In genomic region chr5:142038735-142039134, GRCh38 we compare ENCODE assay signal across 36 cellular contexts.
"Had no signal": no experiment of that assay in that cellular context is flagged by ENCODE, and none has a peak within 500 bp of the region (broad histone marks: within the 10 kb centered on the region; RNA-seq: fewer than 3 reads in every experiment).

No MANE protein-coding gene starts in this region.

- H3K36me3 Mint-ChIP-seq: activated CD8-positive, alpha-beta memory T cell treated with anti-CD3 and anti-CD28 coated beads, Interleukin-2, amount 10 ng/mL, durations not matched to agents 7 days and 5 days; activated naive CD4-positive, alpha-beta T cell treated with anti-CD3 and anti-CD28 coated beads, Interleukin-2, amount 50 U/mL, for 24 hours; brain had no signal

- H3K4me3 Mint-ChIP-seq: activated CD4-positive, alpha-beta memory T cell treated with anti-CD3 and anti-CD28 coated beads, Interleukin-2, amount 10 ng/mL, durations not matched to agents 7 days and 5 days; activated CD4-positive, alpha-beta T cell treated with anti-CD3 and anti-CD28 coated beads for 36 hours; activated CD4-positive, alpha-beta T cell treated with anti-CD3 and anti-CD28 coated beads, Interleukin-2, amount 10 ng/mL, durations not matched to agents 7 days and 5 days; activated CD8-positive, alpha-beta memory T cell treated with anti-CD3 and anti-CD28 coated beads, Interleukin-2, amount 10 ng/mL, durations not matched to agents 7 days and 5 days; activated naive CD4-positive, alpha-beta T cell treated with anti-CD3 and anti-CD28 coated beads, Interleukin-2, amount 10 ng/mL, durations not matched to agents 7 days and 5 days; activated naive CD4-positive, alpha-beta T cell treated with anti-CD3 and anti-CD28 coated beads, Interleukin-2, amount 50 U/mL, for 24 hours; activated naive CD8-positive, alpha-beta T cell; activated naive CD8-positive, alpha-beta T cell treated with anti-CD3 and anti-CD28 coated beads, Interleukin-2, amount 10 ng/mL, durations not matched to agents 7 days and 5 days; activated naive CD8-positive, alpha-beta T cell treated with anti-CD3 and anti-CD28 coated beads, Interleukin-2, amount 50 U/mL, for 24 hours; activated T-cell treated with anti-CD3 and anti-CD28 coated beads, Interleukin-2, amount 50 U/mL, for 24 hours; brain; T-helper 1 cell treated with Interleukin-12 subunit alpha and Interleukin-12 subunit beta and Interleukin-4 antibody, amounts not matched to agents 30 μg/mL and 1 μg/mL, for 36 hours; T-helper 2 cell treated with Interferon-gamma antibody and Interleukin-4, amounts not matched to agents 5 μg/mL and 100 μg/mL, for 36 hours had no signal

- DNase-seq: activated CD4-positive, alpha-beta memory T cell treated with anti-CD3 and anti-CD28 coated beads, Interleukin-2, amount 10 ng/mL, durations not matched to agents 7 days and 5 days; activated CD4-positive, alpha-beta T cell treated with anti-CD3 and anti-CD28 coated beads for 1 hour; activated CD4-positive, alpha-beta T cell treated with anti-CD3 and anti-CD28 coated beads for 36 hours; activated CD4-positive, alpha-beta T cell treated with anti-CD3 and anti-CD28 coated beads for 48 hours; activated CD4-positive, alpha-beta T cell treated with anti-CD3 and anti-CD28 coated beads, Interleukin-2, amount 10 ng/mL, durations not matched to agents 7 days and 5 days; activated CD4-positive, alpha-beta T cell treated with anti-CD3 and anti-CD28 coated beads, Interleukin-2, amount 50 U/mL, for 48 hours; activated CD4-positive, CD25-positive, alpha-beta regulatory T cell; activated CD8-positive, alpha-beta memory T cell treated with anti-CD3 and anti-CD28 coated beads for 24 hours; activated CD8-positive, alpha-beta memory T cell treated with anti-CD3 and anti-CD28 coated beads, Interleukin-2, amount 10 ng/mL, durations not matched to agents 7 days and 5 days; activated effector memory CD4-positive, alpha-beta T cell treated with Interleukin-2 at 50 U/mL for 16 hours; activated gamma-delta T cell; activated naive CD4-positive, alpha-beta T cell treated with anti-CD3 and anti-CD28 coated beads, Interleukin-2, amount 10 ng/mL, durations not matched to agents 7 days and 5 days; activated naive CD4-positive, alpha-beta T cell treated with Interleukin-2 at 50 U/mL for 16 hours; activated naive CD8-positive, alpha-beta T cell treated with anti-CD3 and anti-CD28 coated beads, Interleukin-2, amount 10 ng/mL, durations not matched to agents 7 days and 5 days; activated naive CD8-positive, alpha-beta T cell treated with anti-CD3 and anti-CD28 coated beads, Interleukin-2, amount 50 U/mL, for 24 hours; activated T-cell treated with anti-CD3 and anti-CD28 coated beads, Interleukin-2, amount 50 U/mL, for 24 hours; activated T-cell treated with anti-CD3 and anti-CD28 coated beads, Interleukin-2, amount 50 U/mL, for 48 hours; amygdala; anterior cingulate cortex; caudate nucleus; SW 1271; T-helper 1 cell; T-helper 2 cell; T-helper 9 cell had no signal

- H3K4me1 ChIP-seq: ascending aorta had no signal

- H3K27me3 ChIP-seq: ascending aorta, cardiac muscle cell had no signal

- ATAC-seq: activated CD4-positive, alpha-beta T cell treated with anti-CD3 and anti-CD28 coated beads for 36 hours; activated CD4-positive, CD25-positive, alpha-beta regulatory T cell treated with anti-CD3 and anti-CD28 coated beads, Interleukin-2, amount 50 U/mL, for 24 hours; activated CD8-positive, alpha-beta memory T cell treated with anti-CD3 and anti-CD28 coated beads, Interleukin-2, amount 10 ng/mL, durations not matched to agents 7 days and 5 days; activated naive CD8-positive, alpha-beta T cell treated with anti-CD3 and anti-CD28 coated beads, Interleukin-2, amount 50 U/mL, for 24 hours had no signal

- H3K27ac ChIP-seq: ascending aorta, cardiac muscle cell, VCaP had no signal

- FAIRE-seq: bronchial epithelial cell, TTC549 had no signal

- H3K27me3 Mint-ChIP-seq: activated CD4-positive, alpha-beta T cell treated with anti-CD3 and anti-CD28 coated beads for 36 hours; activated CD8-positive, alpha-beta memory T cell treated with anti-CD3 and anti-CD28 coated beads, Interleukin-2, amount 10 ng/mL, durations not matched to agents 7 days and 5 days; activated naive CD4-positive, alpha-beta T cell treated with anti-CD3 and anti-CD28 coated beads, Interleukin-2, amount 10 ng/mL, durations not matched to agents 7 days and 5 days; activated naive CD4-positive, alpha-beta T cell treated with anti-CD3 and anti-CD28 coated beads, Interleukin-2, amount 50 U/mL, for 24 hours; activated naive CD8-positive, alpha-beta T cell; activated naive CD8-positive, alpha-beta T cell treated with anti-CD3 and anti-CD28 coated beads, Interleukin-2, amount 10 ng/mL, durations not matched to agents 7 days and 5 days; activated naive CD8-positive, alpha-beta T cell treated with anti-CD3 and anti-CD28 coated beads, Interleukin-2, amount 50 U/mL, for 24 hours; activated T-cell treated with anti-CD3 and anti-CD28 coated beads, Interleukin-2, amount 50 U/mL, for 24 hours had no signal

- H3K9me3 Mint-ChIP-seq: activated CD4-positive, alpha-beta memory T cell treated with anti-CD3 and anti-CD28 coated beads, Interleukin-2, amount 10 ng/mL, durations not matched to agents 7 days and 5 days; activated naive CD4-positive, alpha-beta T cell treated with anti-CD3 and anti-CD28 coated beads, Interleukin-2, amount 10 ng/mL, durations not matched to agents 7 days and 5 days; activated naive CD4-positive, alpha-beta T cell treated with anti-CD3 and anti-CD28 coated beads, Interleukin-2, amount 50 U/mL, for 24 hours; activated naive CD8-positive, alpha-beta T cell treated with anti-CD3 and anti-CD28 coated beads, Interleukin-2, amount 10 ng/mL, durations not matched to agents 7 days and 5 days; activated naive CD8-positive, alpha-beta T cell treated with anti-CD3 and anti-CD28 coated beads, Interleukin-2, amount 50 U/mL, for 24 hours; activated T-cell treated with anti-CD3 and anti-CD28 coated beads, Interleukin-2, amount 50 U/mL, for 24 hours; activated T-helper 2 cell treated with anti-CD3 and anti-CD28 coated beads, Interferon-gamma antibody, Interleukin-2, Interleukin-4, amounts not matched to agents 10 μg/mL and 5 μg/mL and 100 μg/mL, durations not matched to agents 14 hours and 24 hours and 36 hours; brain; T-helper 1 cell treated with Interleukin-12 subunit alpha and Interleukin-12 subunit beta and Interleukin-4 antibody, amounts not matched to agents 30 μg/mL and 1 μg/mL, for 36 hours; T-helper 2 cell treated with Interferon-gamma antibody and Interleukin-4, amounts not matched to agents 5 μg/mL and 100 μg/mL, for 36 hours had no signal

- H3K9me3 ChIP-seq: ascending aorta had no signal

- H3K4me1 Mint-ChIP-seq: brain had no signal

- H3K4me3 ChIP-seq: ascending aorta, cardiac muscle cell had no signal

- H3K36me3 ChIP-seq: ascending aorta, cardiac muscle cell had no signal

- H3K27ac Mint-ChIP-seq: activated CD4-positive, alpha-beta memory T cell treated with anti-CD3 and anti-CD28 coated beads, Interleukin-2, amount 10 ng/mL, durations not matched to agents 7 days and 5 days; activated CD4-positive, alpha-beta T cell treated with anti-CD3 and anti-CD28 coated beads for 36 hours; activated CD4-positive, alpha-beta T cell treated with anti-CD3 and anti-CD28 coated beads, Interleukin-2, amount 10 ng/mL, durations not matched to agents 7 days and 5 days; activated CD8-positive, alpha-beta memory T cell treated with anti-CD3 and anti-CD28 coated beads, Interleukin-2, amount 10 ng/mL, durations not matched to agents 7 days and 5 days; activated naive CD4-positive, alpha-beta T cell treated with anti-CD3 and anti-CD28 coated beads, Interleukin-2, amount 10 ng/mL, durations not matched to agents 7 days and 5 days; activated naive CD4-positive, alpha-beta T cell treated with anti-CD3 and anti-CD28 coated beads, Interleukin-2, amount 50 U/mL, for 24 hours; activated naive CD8-positive, alpha-beta T cell treated with anti-CD3 and anti-CD28 coated beads, Interleukin-2, amount 10 ng/mL, durations not matched to agents 7 days and 5 days; activated naive CD8-positive, alpha-beta T cell treated with anti-CD3 and anti-CD28 coated beads, Interleukin-2, amount 50 U/mL, for 24 hours; activated T-cell treated with anti-CD3 and anti-CD28 coated beads, Interleukin-2, amount 50 U/mL, for 24 hours; activated T-helper 2 cell treated with anti-CD3 and anti-CD28 coated beads, Interferon-gamma antibody, Interleukin-2, Interleukin-4, amounts not matched to agents 10 μg/mL and 5 μg/mL and 100 μg/mL, durations not matched to agents 14 hours and 24 hours and 36 hours; brain; T-helper 1 cell treated with Interleukin-12 subunit alpha and Interleukin-12 subunit beta and Interleukin-4 antibody, amounts not matched to agents 30 μg/mL and 1 μg/mL, for 36 hours; T-helper 2 cell treated with Interferon-gamma antibody and Interleukin-4, amounts not matched to agents 5 μg/mL and 100 μg/mL, for 36 hours had no signal
